1 cellular context compared by ENCODE assay signal in the genomic region with DNA sequence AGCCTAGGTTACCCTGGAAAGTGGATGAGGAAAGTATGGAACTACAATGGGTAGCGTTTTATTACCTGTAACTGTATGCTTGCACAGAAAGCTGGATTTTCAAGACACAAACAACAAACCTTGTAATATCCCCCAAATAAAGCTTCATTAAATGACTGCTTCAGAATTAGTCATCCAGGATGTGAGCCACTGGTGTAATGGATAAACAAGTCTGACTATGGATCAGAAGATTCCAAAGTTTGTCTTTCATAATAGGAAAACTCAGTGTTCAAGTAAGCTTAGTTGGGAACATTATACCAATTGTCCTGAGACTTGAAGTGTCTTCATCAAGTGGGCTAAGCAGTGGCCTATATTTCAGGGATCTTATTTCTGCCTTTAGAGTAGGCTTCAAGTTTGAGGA.
TF ChIP-seq lines count a peak whose summit lies in the region.

No MANE protein-coding gene starts in this region.

TF ChIP-seq in IMR-90, 13 proteins besides CTCF, POLR2A, EP300 and RAD21 (continued from another document):
- TF ChIP-seq, protein P1, sequence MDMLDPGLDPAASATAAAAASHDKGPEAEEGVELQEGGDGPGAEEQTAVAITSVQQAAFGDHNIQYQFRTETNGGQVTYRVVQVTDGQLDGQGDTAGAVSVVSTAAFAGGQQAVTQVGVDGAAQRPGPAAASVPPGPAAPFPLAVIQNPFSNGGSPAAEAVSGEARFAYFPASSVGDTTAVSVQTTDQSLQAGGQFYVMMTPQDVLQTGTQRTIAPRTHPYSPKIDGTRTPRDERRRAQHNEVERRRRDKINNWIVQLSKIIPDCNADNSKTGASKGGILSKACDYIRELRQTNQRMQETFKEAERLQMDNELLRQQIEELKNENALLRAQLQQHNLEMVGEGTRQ (IDR thresholded peaks at IDR 0.05; ENCODE audit: low read depth, low read length): no peak
- no peak for TF ChIP-seq ELK1 (IDR thresholded peaks at IDR 0.05; ENCODE audit: borderline replicate concordance, low read depth, low read length)
TF ChIP-seq in IMR-90: peak in this region for 0.
